ENCODE assay signal across 1 cellular context in the genomic region with DNA sequence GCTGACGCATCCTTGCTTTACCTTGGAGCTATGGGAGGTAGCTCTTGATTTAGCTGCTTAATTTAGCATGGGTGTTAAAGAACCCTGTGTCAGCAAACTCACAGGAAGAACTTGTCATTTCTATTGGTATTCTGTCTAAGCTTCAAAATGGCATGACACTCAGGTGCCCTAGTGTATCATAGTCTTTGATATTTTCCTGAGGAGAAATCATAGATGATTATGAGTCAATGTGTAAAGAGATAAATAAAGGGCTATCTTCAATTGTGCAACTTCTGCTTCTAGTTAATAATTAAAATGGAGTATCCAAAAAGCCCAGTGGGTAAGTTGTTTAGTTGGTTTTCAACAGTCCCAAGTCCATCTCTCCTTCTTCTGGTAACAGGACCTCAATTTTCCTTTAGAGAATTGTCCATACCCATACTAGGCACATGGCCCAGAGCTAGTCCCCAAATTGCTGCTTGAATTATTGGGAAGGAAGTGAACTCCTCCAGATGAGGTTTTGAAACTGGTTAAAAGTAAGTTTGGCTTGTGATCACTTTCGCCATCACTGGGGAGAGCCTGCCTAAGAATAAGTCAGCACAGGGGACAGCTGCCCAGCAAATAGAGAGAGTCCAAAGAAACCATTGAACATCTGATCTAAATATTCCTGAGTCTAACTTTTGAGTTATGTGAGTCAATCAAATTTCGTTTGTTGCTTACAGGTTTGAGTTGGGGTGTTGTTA.
TF ChIP-seq lines count a peak whose summit lies in the region.

No MANE protein-coding gene starts in this region.

TF ChIP-seq in liver, 16 proteins besides CTCF, POLR2A, EP300 and RAD21 (continued from another document):
- TF ChIP-seq, protein P1, sequence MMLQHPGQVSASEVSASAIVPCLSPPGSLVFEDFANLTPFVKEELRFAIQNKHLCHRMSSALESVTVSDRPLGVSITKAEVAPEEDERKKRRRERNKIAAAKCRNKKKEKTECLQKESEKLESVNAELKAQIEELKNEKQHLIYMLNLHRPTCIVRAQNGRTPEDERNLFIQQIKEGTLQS (IDR thresholded peaks at IDR 0.05): no peak
